Comparison of ENCODE assay signal across 8 cellular contexts in genomic region chr15:67520976-67521769, GRCh38. TPM values are rescaled to one million over a fixed set of nuclear protein-coding genes. Genes with fewer than 3 reads are reported as not detected.
DNase-seq lines count a peak whose midpoint lies in the region; ATAC-seq lines count a peak whose summit lies in the region.

Gene C15orf61 (plus strand): TSS chr15:67521131. CDS start chr15:67521249, 118 bp downstream.

- DNase-seq in NCI-H128 (lab: John Stamatoyannopoulos, UW; ENCODE audit: unreplicated experiment), result peak; percentile 28
- DNase-seq in T-helper 2 cell, result peak; percentile 67 to 90 (median 78)
- DNase-seq in anterior cingulate cortex (lab: John Stamatoyannopoulos, UW), result peak in 57 of 58 donors; percentile 28 to 89 (median 78)
- DNase-seq in hepatic stellate cell (ENCODE audit: low spot score), result peak; percentile 93
- peak; percentile 45 for DNase-seq in renal cortical epithelial cell (ENCODE audit: low read depth)
- DNase-seq in aorta, result peak; percentile 89 to 93

- intact Hi-C loops in aorta (cut with DNase I), result loop anchor here in 1 of 2 donors (10.0 kb wide), 1 partner anchor 314 kb away; no protein-coding TSS in a partner anchor

- no peaks in the 10 kb centered on the region for H3K4me1 ChIP-seq in aorta (ENCODE audit: control insufficient read depth in 1 of 2, insufficient read depth in 2 of 2, low read length in 2 of 2)

- no peaks in the 10 kb centered on the region for H3K36me3 ChIP-seq in aorta (ENCODE audit: control insufficient read depth in 1 of 2, insufficient read depth in 2 of 2, low read length in 1 of 2)

- peak within 1 kb of the TSS; percentile 67 to 85 for H3K4me3 ChIP-seq in aorta (ENCODE audit: low read length in 2 of 2)

- WGBS in aorta, 2 donors, result 0% methylated on average over 94 to 97 of the region's 97 CpGs

- H3K9me3 ChIP-seq in aorta (ENCODE audit: control insufficient read depth, low read length), result no peaks in the 10 kb centered on the region

- peak; percentile 44 for ATAC-seq in GM18499 (IDR thresholded peaks at IDR 0.05; ENCODE audit: insufficient read depth, unreplicated experiment)
- peak; percentile 73 for ATAC-seq in HG02763 (IDR thresholded peaks at IDR 0.05; ENCODE audit: unreplicated experiment)
- ATAC-seq in aorta (ENCODE audit: low FRiP score), result peak; percentile 93

- no peaks in the 10 kb centered on the region for H3K27me3 ChIP-seq in aorta (ENCODE audit: control insufficient read depth in 1 of 2, insufficient read depth in 2 of 2, low read length in 1 of 2)

- H3K27ac ChIP-seq in aorta (ENCODE audit: low read depth in 1 of 2, low read length in 2 of 2), result peak within 1 kb of the TSS; percentile 46 to 81

RNA-seq across cellular contexts. Expression of gene C15orf61, which starts in this region (rescaled TPM):
- 1.2 and 1.9 TPM in 2 replicates for total RNA-seq in renal cortical epithelial cell
- total RNA-seq in aorta, result 1 to 10 TPM; 3.0 to 4.4 TPM
- 1 to 10 TPM; 1.2 to 4.9 TPM for polyA plus RNA-seq in aorta

Comparison
In these comparisons a context has a peak if more than half of its experiments do, and no peak if none do; other contexts are left out.
1. Peak in every context shown above with its lines: DNase-seq, ATAC-seq, H3K4me3 ChIP-seq and H3K27ac ChIP-seq.
2. DNase-seq: peak in every context shown above with its lines; median percentile 93 in hepatic stellate cell; 91 in aorta; 78 in T-helper 2 cell; 78 in anterior cingulate cortex; 45 in renal cortical epithelial cell; 28 in NCI-H128.